In genomic region chr10:80156216-80156615, GRCh38 we compare ENCODE assay signal across 14 cellular contexts. TPM values are rescaled to one million over a fixed set of nuclear protein-coding genes. Genes with fewer than 3 reads are reported as not detected.
DNase-seq lines count a peak whose midpoint lies in the region; ATAC-seq and TF ChIP-seq lines count a peak whose summit lies in the region.
"Had no signal": no experiment of that assay in that cellular context is flagged by ENCODE, and none has a peak within 500 bp of the region (broad histone marks: within the 10 kb centered on the region; RNA-seq: fewer than 3 reads in every experiment).

No MANE protein-coding gene starts in this region.

- H3K4me1 ChIP-seq in right atrium auricular region, result peaks cover 0 to 42% of the 10 kb centered on the region in 2 donors
- H3K4me1 ChIP-seq in prostate gland (replicated peaks), result peaks cover under 1% of the 10 kb centered on the region

- 91% methylated on average over 5 of the region's 5 CpGs for WGBS in prostate gland

- no peak overlapping the region for H3K4me3 ChIP-seq in right atrium auricular region
- H3K4me3 ChIP-seq in dorsolateral prefrontal cortex, result no peak overlapping the region
- no peak overlapping the region for H3K4me3 ChIP-seq in prostate gland
- H3K4me3 ChIP-seq: left lung, upper lobe of right lung had no signal

- intact Hi-C loops in left ventricle myocardium superior (cut with micrococcal nuclease), result loop anchor here (5.0 kb wide), 1 partner anchor 51 kb away; the partner anchor contains the start of gene ANXA11
- intact Hi-C loops in dorsolateral prefrontal cortex (cut with DNase I), result no loop called here
- intact Hi-C loops in prostate gland (cut with DNase I), result loop anchor here (5.0 kb wide), 1 partner anchor 51 kb away; the partner anchor contains the start of gene ANXA11

- H3K9me3 ChIP-seq in right atrium auricular region (no peaks in the 10 kb centered on the region), prostate gland (no peaks in the 10 kb centered on the region)
- H3K9me3 ChIP-seq: left lung, upper lobe of right lung had no signal

- TF ChIP-seq CTCF in right atrium auricular region (IDR thresholded peaks at IDR 0.05), result no peak
- no peak for TF ChIP-seq CTCF in dorsolateral prefrontal cortex (IDR thresholded peaks at IDR 0.05 in 54 of 56, conservative IDR thresholded peaks at IDR 0.05 in 2 of 56; ENCODE audit: low read depth in 1 of 56, partially characterized antibody in 56 of 56)
- TF ChIP-seq CTCF in prostate gland (IDR thresholded peaks at IDR 0.05), result no peak

- ATAC-seq in left ventricle myocardium superior (no peak), HG02798 (IDR thresholded peaks at IDR 0.05; ENCODE audit: poor library complexity, unreplicated experiment) (no peak)
- ATAC-seq: upper lobe of right lung had no signal

- peak overlapping the region; percentile 54 to 85 for H3K27ac ChIP-seq in right atrium auricular region
- H3K27ac ChIP-seq in dorsolateral prefrontal cortex, result peak overlapping the region in 51 of 59 donors; percentile 4 to 96 (median 78)
- H3K27ac ChIP-seq in prostate gland, result peak overlapping the region; percentile 74 to 77
- H3K27ac ChIP-seq: upper lobe of right lung had no signal

- H3K36me3 ChIP-seq in right atrium auricular region (peaks cover 77% of the 10 kb centered on the region), prostate gland (peaks cover 0 to 7% of the 10 kb centered on the region in 2 donors)

- TF ChIP-seq POLR2A in prostate gland (IDR thresholded peaks at IDR 0.05), result no peak

- H3K27me3 ChIP-seq in right atrium auricular region (no peaks in the 10 kb centered on the region), dorsolateral prefrontal cortex (no peaks in the 10 kb centered on the region), prostate gland (replicated peaks; ENCODE audit: insufficient read depth) (no peaks in the 10 kb centered on the region)
- H3K27me3 ChIP-seq: left lung, upper lobe of right lung had no signal

- DNase-seq in right atrium auricular region (ENCODE audit: low spot score) (no peak), left ventricle myocardium superior (no peak), dorsolateral prefrontal cortex (no peak), prostate gland (ENCODE audit: low spot score) (no peak), middle frontal gyrus (ENCODE audit: extremely low spot score, low spot score) (no peak), HUDEP-2 (lab: John Stamatoyannopoulos, UW; ENCODE audit: unreplicated experiment in 76 of 76) (no peak), H4 (ENCODE audit: low spot score) (no peak)
- DNase-seq: activated CD4-positive, alpha-beta T cell treated with anti-CD3 and anti-CD28 coated beads for 48 hours; activated naive CD4-positive, alpha-beta T cell treated with anti-CD3 and anti-CD28 coated beads, Interleukin-2, amount 10 ng/mL, durations not matched to agents 7 days and 5 days; glutamatergic neuron; left lung; upper lobe of right lung had no signal

RNA-seq across cellular contexts. Expression of gene PLAC9, which starts 23.7 kb away (rescaled TPM):
- total RNA-seq in right atrium auricular region (10 to 100 TPM; 25.5 to 36.3 TPM), left ventricle myocardium superior (23.2 TPM), dorsolateral prefrontal cortex (10 to 100 TPM in 3 of 120 experiments, 1 to 10 TPM in 115, not detected in 2; 1.1 to 15.2 (median 4.3) TPM), prostate gland (10 to 100 TPM in 1 of 2 donors, 1 to 10 TPM in 1; 8.9 to 14.7 TPM)
- total RNA-seq in H4 (2014; rRNA removed; shearing (Covaris generic)), result not detected in 2 replicates
- total RNA-seq: Daoy had no signal

RNA-seq across cellular contexts. Expression of gene ANXA11, which starts 49.1 kb away (rescaled TPM):
- total RNA-seq in right atrium auricular region, result 100 to 1,000 TPM; 224 to 266 TPM
- total RNA-seq in left ventricle myocardium superior, result 405 TPM
- total RNA-seq in dorsolateral prefrontal cortex, result 100 to 1,000 TPM in 70 of 120 experiments, 10 to 100 TPM in 50; 47.9 to 162 (median 105) TPM
- 100 to 1,000 TPM; 158 to 174 TPM for total RNA-seq in prostate gland
- 51.6 and 65.3 TPM in 2 replicates for total RNA-seq in H4 (2014; rRNA removed; shearing (Covaris generic))

Comparison
In these comparisons a context has a peak if more than half of its experiments do, and no peak if none do; other contexts are left out.
1. intact Hi-C loops: an anchor here in left ventricle myocardium superior (5.0 kb wide) and prostate gland (5.0 kb wide); none called in dorsolateral prefrontal cortex.